Comparison of ENCODE assay signal across 1 cellular context in the genomic region with DNA sequence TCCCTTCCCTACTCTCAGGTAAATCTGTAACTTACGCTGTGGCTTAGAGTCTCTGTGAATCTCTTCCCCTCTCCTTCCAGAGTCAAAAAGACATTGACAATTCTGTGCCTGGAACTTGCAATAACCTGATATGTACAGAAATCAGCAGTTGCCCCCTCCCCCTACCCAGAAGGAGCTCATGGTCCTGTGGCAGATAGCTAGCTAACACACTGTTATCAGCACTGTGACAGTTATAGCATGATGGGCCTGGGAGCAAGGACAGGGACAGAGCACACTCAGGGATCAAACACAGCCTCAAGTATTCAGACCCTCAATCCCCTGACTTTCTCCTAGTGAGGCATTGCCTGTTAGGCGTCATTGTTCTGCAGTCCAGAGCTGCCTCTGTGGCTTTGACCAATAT.
TF ChIP-seq lines count a peak whose summit lies in the region.

No MANE protein-coding gene starts in this region.

TF ChIP-seq in K562, 482 proteins besides CTCF, POLR2A, EP300 and RAD21 (continued from another document):
- TF ChIP-seq MEIS2 (IDR thresholded peaks at IDR 0.05; ENCODE audit: partially characterized antibody), result peak; percentile 63
- TF ChIP-seq, protein P1, sequence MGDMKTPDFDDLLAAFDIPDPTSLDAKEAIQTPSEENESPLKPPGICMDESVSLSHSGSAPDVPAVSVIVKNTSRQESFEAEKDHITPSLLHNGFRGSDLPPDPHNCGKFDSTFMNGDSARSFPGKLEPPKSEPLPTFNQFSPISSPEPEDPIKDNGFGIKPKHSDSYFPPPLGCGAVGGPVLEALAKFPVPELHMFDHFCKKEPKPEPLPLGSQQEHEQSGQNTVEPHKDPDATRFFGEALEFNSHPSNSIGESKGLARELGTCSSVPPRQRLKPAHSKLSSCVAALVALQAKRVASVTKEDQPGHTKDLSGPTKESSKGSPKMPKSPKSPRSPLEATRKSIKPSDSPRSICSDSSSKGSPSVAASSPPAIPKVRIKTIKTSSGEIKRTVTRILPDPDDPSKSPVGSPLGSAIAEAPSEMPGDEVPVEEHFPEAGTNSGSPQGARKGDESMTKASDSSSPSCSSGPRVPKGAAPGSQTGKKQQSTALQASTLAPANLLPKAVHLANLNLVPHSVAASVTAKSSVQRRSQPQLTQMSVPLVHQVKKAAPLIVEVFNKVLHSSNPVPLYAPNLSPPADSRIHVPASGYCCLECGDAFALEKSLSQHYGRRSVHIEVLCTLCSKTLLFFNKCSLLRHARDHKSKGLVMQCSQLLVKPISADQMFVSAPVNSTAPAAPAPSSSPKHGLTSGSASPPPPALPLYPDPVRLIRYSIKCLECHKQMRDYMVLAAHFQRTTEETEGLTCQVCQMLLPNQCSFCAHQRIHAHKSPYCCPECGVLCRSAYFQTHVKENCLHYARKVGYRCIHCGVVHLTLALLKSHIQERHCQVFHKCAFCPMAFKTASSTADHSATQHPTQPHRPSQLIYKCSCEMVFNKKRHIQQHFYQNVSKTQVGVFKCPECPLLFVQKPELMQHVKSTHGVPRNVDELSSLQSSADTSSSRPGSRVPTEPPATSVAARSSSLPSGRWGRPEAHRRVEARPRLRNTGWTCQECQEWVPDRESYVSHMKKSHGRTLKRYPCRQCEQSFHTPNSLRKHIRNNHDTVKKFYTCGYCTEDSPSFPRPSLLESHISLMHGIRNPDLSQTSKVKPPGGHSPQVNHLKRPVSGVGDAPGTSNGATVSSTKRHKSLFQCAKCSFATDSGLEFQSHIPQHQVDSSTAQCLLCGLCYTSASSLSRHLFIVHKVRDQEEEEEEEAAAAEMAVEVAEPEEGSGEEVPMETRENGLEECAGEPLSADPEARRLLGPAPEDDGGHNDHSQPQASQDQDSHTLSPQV (IDR thresholded peaks at IDR 0.05), result peak; percentile 88
- TF ChIP-seq HMG20A (CRISPR knock-in tag; conservative IDR thresholded peaks at IDR 0.05), result no peak
- TF ChIP-seq E2F4 (CRISPR knock-in tag; IDR thresholded peaks at IDR 0.05; ENCODE audit: low read depth), result no peak
- TF ChIP-seq CBFA2T2 (conservative IDR thresholded peaks at IDR 0.05), result peak; percentile 79
- TF ChIP-seq ZNF263 (CRISPR knock-in tag; IDR thresholded peaks at IDR 0.05; ENCODE audit: borderline replicate concordance), result no peak
- 0 out of 2 replicates have a peak, but pooled peaks have one; percentile 47 for TF ChIP-seq MTA3 (IDR thresholded peaks at IDR 0.05; ENCODE audit: borderline replicate concordance)
- peak; percentile 32 for TF ChIP-seq TAF9B (IDR thresholded peaks at IDR 0.05; ENCODE audit: partially characterized antibody)
- 0 out of 4 replicates have a peak, but pooled peaks have one; percentile 24 to 39 for TF ChIP-seq MNT (conservative IDR thresholded peaks at IDR 0.05)
- 0 out of 2 replicates have a peak, but pooled peaks have one; percentile 41 for TF ChIP-seq MEF2D (tag; conservative IDR thresholded peaks at IDR 0.05; ENCODE audit: low read depth)
- no peak for TF ChIP-seq WHSC1 (IDR thresholded peaks at IDR 0.05; ENCODE audit: low read length)
- TF ChIP-seq ZNF639 (CRISPR knock-in tag; conservative IDR thresholded peaks at IDR 0.05 in 1 of 2, IDR thresholded peaks at IDR 0.05 in 1 of 2), result peak in 1 of 2 experiments; percentile 50; a peak in 2 of 4 replicates
- peak; percentile 53; the same call in 1 of the 2 replicates for TF ChIP-seq LEF1 (IDR thresholded peaks at IDR 0.05)
- TF ChIP-seq ZNF316 (IDR thresholded peaks at IDR 0.05), result no peak
- TF ChIP-seq, protein P2, sequence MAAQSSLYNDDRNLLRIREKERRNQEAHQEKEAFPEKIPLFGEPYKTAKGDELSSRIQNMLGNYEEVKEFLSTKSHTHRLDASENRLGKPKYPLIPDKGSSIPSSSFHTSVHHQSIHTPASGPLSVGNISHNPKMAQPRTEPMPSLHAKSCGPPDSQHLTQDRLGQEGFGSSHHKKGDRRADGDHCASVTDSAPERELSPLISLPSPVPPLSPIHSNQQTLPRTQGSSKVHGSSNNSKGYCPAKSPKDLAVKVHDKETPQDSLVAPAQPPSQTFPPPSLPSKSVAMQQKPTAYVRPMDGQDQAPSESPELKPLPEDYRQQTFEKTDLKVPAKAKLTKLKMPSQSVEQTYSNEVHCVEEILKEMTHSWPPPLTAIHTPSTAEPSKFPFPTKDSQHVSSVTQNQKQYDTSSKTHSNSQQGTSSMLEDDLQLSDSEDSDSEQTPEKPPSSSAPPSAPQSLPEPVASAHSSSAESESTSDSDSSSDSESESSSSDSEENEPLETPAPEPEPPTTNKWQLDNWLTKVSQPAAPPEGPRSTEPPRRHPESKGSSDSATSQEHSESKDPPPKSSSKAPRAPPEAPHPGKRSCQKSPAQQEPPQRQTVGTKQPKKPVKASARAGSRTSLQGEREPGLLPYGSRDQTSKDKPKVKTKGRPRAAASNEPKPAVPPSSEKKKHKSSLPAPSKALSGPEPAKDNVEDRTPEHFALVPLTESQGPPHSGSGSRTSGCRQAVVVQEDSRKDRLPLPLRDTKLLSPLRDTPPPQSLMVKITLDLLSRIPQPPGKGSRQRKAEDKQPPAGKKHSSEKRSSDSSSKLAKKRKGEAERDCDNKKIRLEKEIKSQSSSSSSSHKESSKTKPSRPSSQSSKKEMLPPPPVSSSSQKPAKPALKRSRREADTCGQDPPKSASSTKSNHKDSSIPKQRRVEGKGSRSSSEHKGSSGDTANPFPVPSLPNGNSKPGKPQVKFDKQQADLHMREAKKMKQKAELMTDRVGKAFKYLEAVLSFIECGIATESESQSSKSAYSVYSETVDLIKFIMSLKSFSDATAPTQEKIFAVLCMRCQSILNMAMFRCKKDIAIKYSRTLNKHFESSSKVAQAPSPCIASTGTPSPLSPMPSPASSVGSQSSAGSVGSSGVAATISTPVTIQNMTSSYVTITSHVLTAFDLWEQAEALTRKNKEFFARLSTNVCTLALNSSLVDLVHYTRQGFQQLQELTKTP (IDR thresholded peaks at IDR 0.05; ENCODE audit: low read depth in 1 of 2, partially characterized antibody in 2 of 2), result peak in 1 of 2 experiments; percentile 49
- TF ChIP-seq TBL1XR1 (IDR thresholded peaks at IDR 0.05; ENCODE audit: low read length in 2 of 2), result peak in 1 of 2 experiments; percentile 46; a peak in 1 of 4 replicates
- TF ChIP-seq TAF1 (IDR thresholded peaks at IDR 0.05; ENCODE audit: control insufficient read depth, extremely low read depth, insufficient read depth, low read length, severe bottlenecking), result no peak
- TF ChIP-seq ZFX (CRISPR knock-in tag; IDR thresholded peaks at IDR 0.05), result peak; percentile 26; the same call in 1 of the 2 replicates
- TF ChIP-seq KLF16 (IDR thresholded peaks at IDR 0.05), result 0 out of 2 replicates have a peak, but pooled peaks have one; percentile 26
- peak; percentile 65; the same call in 1 of the 2 replicates for TF ChIP-seq NFRKB (IDR thresholded peaks at IDR 0.05; ENCODE audit: low read depth)
- TF ChIP-seq KLF1 (tag; IDR thresholded peaks at IDR 0.05), result no peak
- TF ChIP-seq, protein P3, sequence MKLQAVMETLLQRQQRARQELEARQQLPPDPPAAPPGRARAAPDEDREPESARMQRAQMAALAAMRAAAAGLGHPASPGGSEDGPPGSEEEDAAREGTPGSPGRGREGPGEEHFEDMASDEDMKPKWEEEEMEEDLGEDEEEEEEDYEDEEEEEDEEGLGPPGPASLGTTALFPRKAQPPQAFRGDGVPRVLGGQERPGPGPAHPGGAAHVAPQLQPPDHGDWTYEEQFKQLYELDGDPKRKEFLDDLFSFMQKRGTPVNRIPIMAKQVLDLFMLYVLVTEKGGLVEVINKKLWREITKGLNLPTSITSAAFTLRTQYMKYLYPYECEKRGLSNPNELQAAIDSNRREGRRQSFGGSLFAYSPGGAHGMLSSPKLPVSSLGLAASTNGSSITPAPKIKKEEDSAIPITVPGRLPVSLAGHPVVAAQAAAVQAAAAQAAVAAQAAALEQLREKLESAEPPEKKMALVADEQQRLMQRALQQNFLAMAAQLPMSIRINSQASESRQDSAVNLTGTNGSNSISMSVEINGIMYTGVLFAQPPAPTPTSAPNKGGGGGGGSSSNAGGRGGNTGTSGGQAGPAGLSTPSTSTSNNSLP (IDR thresholded peaks at IDR 0.05; ENCODE audit: borderline replicate concordance, low read depth, low read length), result peak; percentile 45; the same call in 1 of the 2 replicates
- peak; percentile 75 for TF ChIP-seq SMARCA4 (IDR thresholded peaks at IDR 0.05)
- peak; percentile 39; the same call in 1 of the 2 replicates for TF ChIP-seq EP400 (IDR thresholded peaks at IDR 0.05)
- no peak for TF ChIP-seq GABPA (tag; conservative IDR thresholded peaks at IDR 0.05; ENCODE audit: low read depth)
- TF ChIP-seq MBD2 (IDR thresholded peaks at IDR 0.05; ENCODE audit: borderline replicate concordance, low read depth), result 0 out of 2 replicates have a peak, but pooled peaks have one; percentile 23
- TF ChIP-seq TCF3 (CRISPR knock-in tag; IDR thresholded peaks at IDR 0.05), result peak; percentile 81
- TF ChIP-seq CTBP1 (IDR thresholded peaks at IDR 0.05; ENCODE audit: borderline replicate concordance), result peak; percentile 72
- peak; percentile 41; the same call in 1 of the 2 replicates for TF ChIP-seq CREM (IDR thresholded peaks at IDR 0.05; ENCODE audit: low read depth)
- peak; percentile 51; the same call in 1 of the 2 replicates for TF ChIP-seq SOX6 (IDR thresholded peaks at IDR 0.05)
- TF ChIP-seq ZNF175 (CRISPR knock-in tag; IDR thresholded peaks at IDR 0.05; ENCODE audit: low read depth), result peak; percentile 49; the same call in 1 of the 2 replicates
- peak in 1 of 2 experiments; percentile 45 for TF ChIP-seq NCOA2 (IDR thresholded peaks at IDR 0.05; ENCODE audit: partially characterized antibody in 2 of 2)
- peak in 1 of 2 experiments; percentile 84; a peak in 2 of 4 replicates for TF ChIP-seq RCOR1 (IDR thresholded peaks at IDR 0.05; ENCODE audit: borderline replicate concordance in 1 of 2, low read depth in 2 of 2, low read length in 2 of 2)
- TF ChIP-seq STAT5B (CRISPR knock-in tag; IDR thresholded peaks at IDR 0.05), result no peak
- TF ChIP-seq, protein P4, sequence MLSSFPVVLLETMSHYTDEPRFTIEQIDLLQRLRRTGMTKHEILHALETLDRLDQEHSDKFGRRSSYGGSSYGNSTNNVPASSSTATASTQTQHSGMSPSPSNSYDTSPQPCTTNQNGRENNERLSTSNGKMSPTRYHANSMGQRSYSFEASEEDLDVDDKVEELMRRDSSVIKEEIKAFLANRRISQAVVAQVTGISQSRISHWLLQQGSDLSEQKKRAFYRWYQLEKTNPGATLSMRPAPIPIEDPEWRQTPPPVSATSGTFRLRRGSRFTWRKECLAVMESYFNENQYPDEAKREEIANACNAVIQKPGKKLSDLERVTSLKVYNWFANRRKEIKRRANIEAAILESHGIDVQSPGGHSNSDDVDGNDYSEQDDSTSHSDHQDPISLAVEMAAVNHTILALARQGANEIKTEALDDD (IDR thresholded peaks at IDR 0.05), result peak; percentile 55; the same call in 1 of the 2 replicates
- no peak for TF ChIP-seq NR2F6 (CRISPR knock-in tag; IDR thresholded peaks at IDR 0.05)
- peak in 1 of 2 experiments; percentile 29; a peak in 1 of 4 replicates for TF ChIP-seq MAZ (CRISPR knock-in tag; conservative IDR thresholded peaks at IDR 0.05 in 1 of 2, IDR thresholded peaks at IDR 0.05 in 1 of 2)
- TF ChIP-seq STAG1 (CRISPR knock-in tag; IDR thresholded peaks at IDR 0.05; ENCODE audit: borderline replicate concordance), result no peak
- peak; percentile 60; the same call in 1 of the 2 replicates for TF ChIP-seq TAL1 (IDR thresholded peaks at IDR 0.05)
- TF ChIP-seq FOSL1 (tag; conservative IDR thresholded peaks at IDR 0.05), result no peak
- TF ChIP-seq CLOCK (CRISPR knock-in tag; IDR thresholded peaks at IDR 0.05; ENCODE audit: borderline replicate concordance), result no peak
TF ChIP-seq in K562: peak in this region for 55.
